In the genomic region with DNA sequence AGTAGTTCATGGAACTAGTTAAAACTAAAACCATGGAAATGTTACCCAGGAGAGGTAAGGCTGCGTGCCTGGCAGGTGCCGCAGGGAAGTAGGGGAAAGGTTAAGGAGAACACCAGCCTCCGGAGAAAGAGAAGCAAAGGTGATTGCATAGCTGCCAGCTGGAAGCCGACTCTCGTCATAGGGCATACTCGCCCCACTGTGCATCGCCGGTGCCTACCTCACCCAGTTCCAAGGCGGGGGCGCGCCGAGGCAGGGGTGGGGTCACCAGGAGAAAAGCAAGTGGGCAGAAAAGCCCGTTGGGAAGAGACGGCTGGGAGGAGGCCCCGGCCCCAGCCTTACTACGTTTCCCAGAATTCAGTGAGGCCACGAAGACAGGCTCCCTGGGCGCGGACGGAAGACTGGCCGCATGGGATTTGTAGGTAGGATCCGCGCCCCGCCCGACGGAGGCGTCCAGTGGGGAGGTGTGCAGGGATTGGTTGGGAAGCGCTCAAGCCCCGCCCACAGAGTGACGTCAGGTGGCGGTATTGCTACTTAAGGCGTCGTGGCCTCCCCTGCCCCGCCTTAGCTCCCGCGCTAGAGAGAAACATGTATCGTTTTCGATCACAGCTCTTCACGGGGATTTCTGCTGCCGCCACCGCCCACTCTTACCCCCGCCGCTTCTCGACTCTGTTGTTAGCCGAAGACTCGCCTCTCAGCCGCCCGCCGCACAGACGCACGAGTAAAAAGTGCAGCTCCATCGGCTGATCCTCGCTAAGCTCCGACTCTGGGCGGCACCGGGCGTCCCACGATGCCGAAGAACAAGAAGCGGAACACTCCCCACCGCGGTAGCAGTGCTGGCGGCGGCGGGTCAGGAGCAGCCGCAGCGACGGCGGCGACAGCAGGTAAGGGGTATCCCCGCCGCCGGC, we compare ENCODE assay signal across 8 cellular contexts. TPM values are rescaled to one million over a fixed set of nuclear protein-coding genes. Genes with fewer than 3 reads are reported as not detected.
A peak's percentile ranks its signal among the peaks of the same experiment; 100 is the strongest.
DNase-seq lines count a peak whose midpoint lies in the region; ATAC-seq, FAIRE-seq and TF ChIP-seq lines count a peak whose summit lies in the region.

A gene with protein sequence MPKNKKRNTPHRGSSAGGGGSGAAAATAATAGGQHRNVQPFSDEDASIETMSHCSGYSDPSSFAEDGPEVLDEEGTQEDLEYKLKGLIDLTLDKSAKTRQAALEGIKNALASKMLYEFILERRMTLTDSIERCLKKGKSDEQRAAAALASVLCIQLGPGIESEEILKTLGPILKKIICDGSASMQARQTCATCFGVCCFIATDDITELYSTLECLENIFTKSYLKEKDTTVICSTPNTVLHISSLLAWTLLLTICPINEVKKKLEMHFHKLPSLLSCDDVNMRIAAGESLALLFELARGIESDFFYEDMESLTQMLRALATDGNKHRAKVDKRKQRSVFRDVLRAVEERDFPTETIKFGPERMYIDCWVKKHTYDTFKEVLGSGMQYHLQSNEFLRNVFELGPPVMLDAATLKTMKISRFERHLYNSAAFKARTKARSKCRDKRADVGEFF (plus strand): TSS at position 559 of the 905 bp plus-strand sequence. CDS start 229 bp downstream, at position 788.

- H3K4me1 Mint-ChIP-seq in natural killer cell, result peaks cover 36 to 38% of the 10 kb centered on the region in 2 donors

- H2AFZ ChIP-seq in Loucy (ENCODE audit: low read length), result peak within 1 kb of the TSS; percentile 99

- peak within 1 kb of the TSS; percentile 95 for H3K4me3 ChIP-seq in Loucy (ENCODE audit: low read length, poor library complexity, severe bottlenecking)
- H3K4me3 ChIP-seq in fibroblast of mammary gland (ENCODE audit: control insufficient read depth, low read depth, low read length), result peak within 1 kb of the TSS; percentile 98

- TF ChIP-seq POLR2A in H54 (IDR thresholded peaks at IDR 0.05; ENCODE audit: low read depth, low read length) (peak; percentile 98), Raji (IDR thresholded peaks at IDR 0.05; ENCODE audit: insufficient read depth, low read depth, low read length) (peak; percentile 99)

- no peaks in the 10 kb centered on the region for H3K36me3 ChIP-seq in Loucy (ENCODE audit: insufficient read depth, low read length)

- no peaks in the 10 kb centered on the region for H3K36me3 Mint-ChIP-seq in natural killer cell

- H3K27me3 ChIP-seq in Loucy (ENCODE audit: insufficient read depth, low read length, poor library complexity, severe bottlenecking), result no peaks in the 10 kb centered on the region

- FAIRE-seq in H54 (lab: Jason Lieb, UNC), result peak; percentile 82

- peaks cover 34% of the 10 kb centered on the region for H3K4me1 ChIP-seq in Loucy (ENCODE audit: insufficient read depth, low read length, poor library complexity, severe bottlenecking)

- H3K4me3 Mint-ChIP-seq in natural killer cell, result peak within 1 kb of the TSS; percentile 99

- no peaks in the 10 kb centered on the region for H3K9me3 ChIP-seq in Loucy (ENCODE audit: insufficient read depth, low read depth, low read length)

- peaks cover 44% of the 10 kb centered on the region for H3K79me2 ChIP-seq in Loucy (ENCODE audit: insufficient read depth, low read length)

- no peaks in the 10 kb centered on the region for H3K9me3 Mint-ChIP-seq in natural killer cell

- peak within 1 kb of the TSS; percentile 88 for H3K9ac ChIP-seq in Loucy (ENCODE audit: low read depth, low read length, poor library complexity, severe bottlenecking)

- peak within 1 kb of the TSS; percentile 96 for H3K4me2 ChIP-seq in Loucy (ENCODE audit: low read depth, low read length, poor library complexity, severe bottlenecking)

- intact Hi-C loops in natural killer cell (cut with micrococcal nuclease), result loop anchor here (1.0 to 5.0 kb wide), 6 partner anchors 59 to 888 kb away; partner anchors contain the start of genes DOCK4, IMMP2L, SMIM30 and TMEM168

- TF ChIP-seq CTCF in Loucy (conservative IDR thresholded peaks at IDR 0.05; ENCODE audit: low read length) (no peak), fibroblast of mammary gland (conservative IDR thresholded peaks at IDR 0.05; ENCODE audit: control insufficient read depth, insufficient read depth, low read depth, low read length) (no peak), natural killer cell (IDR thresholded peaks at IDR 0.05) (no peak)

- ATAC-seq in natural killer cell, result peak; percentile 81 to 94 (median 84)

- H3K9me2 ChIP-seq in Loucy (replicated peaks; ENCODE audit: low read depth, low read length), result no peaks in the 10 kb centered on the region

- H3F3A ChIP-seq in Loucy (ENCODE audit: low read depth), result peaks cover 2% of the 10 kb centered on the region; the same call in 1 of the 2 replicates

- DNase-seq in EL, result peak; percentile 98
- DNase-seq in H54 (ENCODE audit: insufficient read length, low spot score), result peak; percentile 77
- peak; percentile 97 for DNase-seq in activated T-helper 9 cell treated with anti-CD3 and anti-CD28 coated beads, Interleukin-2, amount 50 U/mL, for 16 hours (ENCODE audit: low read depth)
- DNase-seq in fibroblast of mammary gland (ENCODE audit: low read depth), result peak; percentile 98
- DNase-seq in natural killer cell, result peak; percentile 97
- DNase-seq in stimulated activated naive CD4-positive, alpha-beta T cell treated with Interleukin-2 at 50 U/mL for 16 hours (lab: John Stamatoyannopoulos, UW), result peak; percentile 97

- peak within 1 kb of the TSS; percentile 99 for H3K27ac Mint-ChIP-seq in natural killer cell

- H3K27me3 Mint-ChIP-seq in natural killer cell (ENCODE audit: low read depth in 2 of 2), result no peaks in the 10 kb centered on the region

- peaks cover 40% of the 10 kb centered on the region for H4K20me1 ChIP-seq in Loucy (ENCODE audit: insufficient read depth, low read length, poor library complexity, severe bottlenecking)

RNA-seq across cellular contexts. Expression of the gene that starts here (rescaled TPM):
- 100 to 1,000 TPM; 244 to 278 (median 261) TPM for total RNA-seq in natural killer cell

Comparison
In these comparisons a context has a peak if more than half of its experiments do, and no peak if none do; other contexts are left out.
1. Peak in every context shown above with its lines: DNase-seq, ATAC-seq and H3K4me3 ChIP-seq.